ENCODE assay signal across 14 cellular contexts in the genomic region with DNA sequence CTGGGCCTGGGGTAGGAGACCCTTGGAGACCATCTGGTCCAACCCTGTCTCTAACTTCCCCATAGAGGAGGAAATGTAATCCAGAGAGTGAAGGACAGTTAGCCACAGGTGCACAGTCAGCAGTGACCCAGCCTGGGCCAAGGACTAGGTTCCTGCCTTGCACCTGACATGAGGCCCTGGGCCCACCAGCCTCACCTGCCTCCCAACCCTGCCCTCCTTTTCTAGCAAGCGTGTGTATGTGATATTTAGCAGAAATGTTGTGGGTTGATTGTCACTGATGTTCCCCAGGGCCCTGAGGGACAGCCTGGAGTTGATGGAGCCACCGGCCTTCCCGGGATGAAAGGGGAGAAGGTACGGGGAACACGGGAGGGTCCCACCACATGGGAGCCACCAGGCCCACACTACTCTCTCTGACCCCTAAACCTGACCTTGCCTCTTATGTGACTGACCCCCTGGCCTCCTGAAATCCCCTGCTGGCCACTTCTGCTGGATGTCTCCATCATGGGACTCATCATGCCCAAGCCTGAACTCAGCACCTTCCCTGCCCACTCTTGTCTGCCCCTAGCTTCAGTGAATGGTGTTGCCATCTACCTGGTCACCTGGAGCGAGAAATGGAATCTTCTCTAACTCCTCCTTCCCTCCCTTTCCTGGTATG.
"Had no signal": no experiment of that assay in that cellular context is flagged by ENCODE, and none has a peak within 500 bp of the region (broad histone marks: within the 10 kb centered on the region; RNA-seq: fewer than 3 reads in every experiment).

No MANE protein-coding gene starts in this region.

- H3K9me3 Mint-ChIP-seq: naive thymus-derived CD8-positive, alpha-beta T cell had no signal

- H3K4me1 ChIP-seq: prostate gland, right lobe of liver, suprapubic skin had no signal

- ATAC-seq: activated naive CD4-positive, alpha-beta T cell treated with anti-CD3 and anti-CD28 coated beads, Interleukin-2, amount 50 U/mL, for 72 hours; esophagus mucosa; left cardiac atrium; right lobe of liver had no signal

- DNase-seq: activated CD4-positive, alpha-beta T cell treated with anti-CD3 and anti-CD28 coated beads, Interleukin-2, amount 50 U/mL, for 48 hours; activated CD4-positive, CD25-positive, alpha-beta regulatory T cell treated with anti-CD3 and anti-CD28 coated beads, Interleukin-2, amount 50 U/mL, for 72 hours; dermis blood vessel endothelial cell; left cardiac atrium; naive thymus-derived CD8-positive, alpha-beta T cell; occipital lobe; right lobe of liver; stimulated activated CD4-positive, alpha-beta T cell treated with anti-CD3 and anti-CD28 coated beads, Interleukin-1b, Interleukin-23, amount 100 ng/mL, for 48 hours; stimulated activated naive CD4-positive, alpha-beta T cell treated with Interleukin-2 at 50 U/mL for 16 hours; T-helper 2 cell had no signal

- H3K4me3 ChIP-seq: prostate gland, right lobe of liver, suprapubic skin had no signal

- H3K36me3 Mint-ChIP-seq: activated naive CD4-positive, alpha-beta T cell treated with anti-CD3 and anti-CD28 coated beads, Interleukin-2, amount 50 U/mL, for 72 hours; naive thymus-derived CD8-positive, alpha-beta T cell had no signal

- H3K27me3 ChIP-seq: right lobe of liver, suprapubic skin had no signal

- H3K4me3 Mint-ChIP-seq: naive thymus-derived CD8-positive, alpha-beta T cell had no signal

- H3K36me3 ChIP-seq: prostate gland, right lobe of liver had no signal

- H3K9me3 ChIP-seq: prostate gland, right lobe of liver, suprapubic skin had no signal

- H3K27ac ChIP-seq: prostate gland, right lobe of liver, suprapubic skin had no signal
